ENCODE assay signal across 13 cellular contexts in genomic region chr14:59377991-59378720, GRCh38.
DNase-seq lines count a peak whose midpoint lies in the region; ATAC-seq lines count a peak whose summit lies in the region.
"Had no signal": no experiment of that assay in that cellular context is flagged by ENCODE, and none has a peak within 500 bp of the region (broad histone marks: within the 10 kb centered on the region; RNA-seq: fewer than 3 reads in every experiment).

No MANE protein-coding gene starts in this region.

- H3K27me3 ChIP-seq in BLaER1 treated with 17β-estradiol and CSF1 and Interleukin-3, amounts not matched to agents 10 nM and 100 nM: no peaks in the 10 kb centered on the region
- no peaks in the 10 kb centered on the region for H3K27me3 ChIP-seq in rectal smooth muscle tissue (ENCODE audit: control insufficient read depth, insufficient read depth, low read length)
- H3K27me3 ChIP-seq: ascending aorta had no signal

- H3K9ac ChIP-seq in BLaER1 treated with 17β-estradiol and CSF1 and Interleukin-3, amounts not matched to agents 10 nM and 100 nM: no peak overlapping the region
- H3K9ac ChIP-seq in rectal smooth muscle tissue (ENCODE audit: low read length): no peak overlapping the region

- intact Hi-C loops in left cardiac atrium (cut with DNase I): no loop called here

- H3K9me3 ChIP-seq in BLaER1 treated with 17β-estradiol and CSF1 and Interleukin-3, amounts not matched to agents 10 nM and 100 nM (replicated peaks in 1 of 11): peaks cover 0 to 11% (median 4%) of the 10 kb centered on the region in 11 experiments; a peak in 6 of 22 replicates
- H3K9me3 ChIP-seq: ascending aorta had no signal

- no peak overlapping the region for H3K27ac ChIP-seq in BLaER1 treated with 17β-estradiol and CSF1 and Interleukin-3, amounts not matched to agents 10 nM and 100 nM
- peak overlapping the region; percentile 47 for H3K27ac ChIP-seq in rectal smooth muscle tissue (ENCODE audit: low read depth, low read length)

- peak overlapping the region in 8 of 11 experiments; percentile 15 to 41 (median 34); a peak in 12 of 22 replicates for H3K4me2 ChIP-seq in BLaER1 treated with 17β-estradiol and CSF1 and Interleukin-3, amounts not matched to agents 10 nM and 100 nM

- peak; percentile 79 to 82 for ATAC-seq in left cardiac atrium
- ATAC-seq in GM18502 (IDR thresholded peaks at IDR 0.05; ENCODE audit: poor library complexity, unreplicated experiment): no peak
- ATAC-seq in HG02759 (IDR thresholded peaks at IDR 0.05; ENCODE audit: unreplicated experiment): no peak
- ATAC-seq: activated CD4-positive, alpha-beta T cell treated with anti-CD3 and anti-CD28 coated beads for 36 hours; HCT116 had no signal

- H3K4me1 ChIP-seq in BLaER1 treated with 17β-estradiol and CSF1 and Interleukin-3, amounts not matched to agents 10 nM and 100 nM: peaks cover 5 to 14% (median 8%) of the 10 kb centered on the region in 10 experiments; a peak in 12 of 20 replicates
- H3K4me1 ChIP-seq in rectal smooth muscle tissue (ENCODE audit: control insufficient read depth, insufficient read depth, low read length): peaks cover 9% of the 10 kb centered on the region
- H3K4me1 ChIP-seq: ascending aorta had no signal

- H3K4me3 ChIP-seq in BLaER1 treated with 17β-estradiol and CSF1 and Interleukin-3, amounts not matched to agents 10 nM and 100 nM: no peak overlapping the region
- H3K4me3 ChIP-seq in rectal smooth muscle tissue (ENCODE audit: low read length): no peak overlapping the region
- H3K4me3 ChIP-seq: ascending aorta had no signal

- DNase-seq in NCI-H2107 (lab: John Stamatoyannopoulos, UW) (peak; percentile 83), left cardiac atrium (no peak), hepatic stellate cell (ENCODE audit: low spot score) (no peak), NCI-H2029 (lab: John Stamatoyannopoulos, UW) (no peak)
- DNase-seq: activated CD4-positive, alpha-beta T cell treated with anti-CD3 and anti-CD28 coated beads for 36 hours; activated T-cell treated with anti-CD3 and anti-CD28 coated beads, Interleukin-2, amount 50 U/mL, for 48 hours; effector CD4-positive, alpha-beta T cell had no signal

- no peaks in the 10 kb centered on the region for H3K36me3 ChIP-seq in BLaER1 treated with 17β-estradiol and CSF1 and Interleukin-3, amounts not matched to agents 10 nM and 100 nM
- no peaks in the 10 kb centered on the region for H3K36me3 ChIP-seq in rectal smooth muscle tissue (ENCODE audit: control insufficient read depth, insufficient read depth, low read length)
- H3K36me3 ChIP-seq: ascending aorta had no signal

- H4K20me1 ChIP-seq in BLaER1 treated with 17β-estradiol and CSF1 and Interleukin-3, amounts not matched to agents 10 nM and 100 nM: no peaks in the 10 kb centered on the region

Comparison
In these comparisons a context has a peak if more than half of its experiments do, and no peak if none do; other contexts are left out.
1. ATAC-seq: peak in left cardiac atrium (2 of 2); none in GM18502 (single experiment) and HG02759 (single experiment).